20 cellular contexts compared by ENCODE assay signal in the genomic region with DNA sequence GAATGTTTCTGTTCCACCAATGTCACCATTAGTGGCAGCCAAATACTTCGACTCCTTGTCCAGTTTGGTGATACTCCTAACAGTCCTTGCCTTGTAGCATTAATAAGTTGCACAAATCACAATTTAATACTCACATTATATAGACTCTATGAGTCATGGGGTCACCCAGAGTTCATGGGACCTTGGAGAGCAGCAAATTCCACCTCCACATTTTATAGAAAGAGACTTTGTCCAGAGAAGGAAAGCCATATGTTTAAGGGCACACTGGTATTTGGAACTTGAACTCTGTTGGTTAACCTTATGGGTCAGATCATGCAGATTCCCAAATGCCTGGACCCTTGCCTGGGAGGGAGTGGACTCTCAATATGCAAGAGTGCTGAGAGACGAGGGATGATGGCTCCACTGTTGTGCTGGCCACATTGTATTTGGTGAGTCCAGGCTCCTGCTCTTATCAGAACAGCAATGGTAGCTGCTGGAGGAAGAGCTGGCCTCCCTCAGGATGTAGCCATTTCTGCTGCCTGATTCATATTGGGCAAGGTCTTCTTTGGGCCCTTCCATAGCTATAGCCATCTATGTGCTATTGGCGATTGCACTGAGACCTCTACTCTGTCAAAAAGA. TPM values are rescaled to one million over a fixed set of nuclear protein-coding genes. Genes with fewer than 3 reads are reported as not detected.
DNase-seq lines count a peak whose midpoint lies in the region; ATAC-seq, FAIRE-seq and TF ChIP-seq lines count a peak whose summit lies in the region.
"Had no signal": no experiment of that assay in that cellular context is flagged by ENCODE, and none has a peak within 500 bp of the region (broad histone marks: within the 10 kb centered on the region; RNA-seq: fewer than 3 reads in every experiment).

No MANE protein-coding gene starts in this region.

- no peaks in the 10 kb centered on the region for H3K9me3 ChIP-seq in small intestine (ENCODE audit: control insufficient read depth, low read depth)
- H3K9me3 ChIP-seq: Peyer's patch, stomach had no signal

- no peak overlapping the region for H3K4me3 ChIP-seq in epithelial cell of esophagus (ENCODE audit: low read length)
- H3K4me3 ChIP-seq in small intestine (ENCODE audit: low read depth in 1 of 2, low read length in 2 of 2), result no peak overlapping the region
- H3K4me3 ChIP-seq: coronary artery, neural progenitor cell, Peyer's patch, stomach had no signal

- no peak for FAIRE-seq in small intestine (lab: Jason Lieb, UNC)

- no peak overlapping the region for H3K27ac ChIP-seq in small intestine (ENCODE audit: low read depth in 1 of 2, low read length in 1 of 2)
- H3K27ac ChIP-seq: coronary artery, neural progenitor cell, Peyer's patch, stomach had no signal

- no peaks in the 10 kb centered on the region for H3K4me1 ChIP-seq in small intestine (ENCODE audit: control insufficient read depth in 2 of 2, insufficient read depth in 1 of 2, low read depth in 1 of 2, low read length in 1 of 2)
- H3K4me1 ChIP-seq: neural progenitor cell, Peyer's patch, stomach had no signal

- 75 to 84% (median 82%) methylated on average over 3 of the region's 3 CpGs for WGBS in small intestine, 3 donors

- no peaks in the 10 kb centered on the region for H3K27me3 ChIP-seq in small intestine (ENCODE audit: control insufficient read depth in 2 of 2, insufficient read depth in 2 of 2, low read length in 2 of 2)
- H3K27me3 ChIP-seq: neural progenitor cell, Peyer's patch, stomach had no signal

- ATAC-seq in GM18520 (IDR thresholded peaks at IDR 0.05; ENCODE audit: unreplicated experiment) (no peak), HG03442 (IDR thresholded peaks at IDR 0.05; ENCODE audit: unreplicated experiment) (no peak)
- ATAC-seq: activated naive CD4-positive, alpha-beta T cell treated with anti-CD3 and anti-CD28 coated beads, Interleukin-2, amount 50 U/mL, for 72 hours had no signal

- TF ChIP-seq CTCF in epithelial cell of esophagus (IDR thresholded peaks at IDR 0.05; ENCODE audit: insufficient read depth, low read depth, low read length, missing control alignments), result no peak

- DNase-seq in DMS53 (lab: John Stamatoyannopoulos, UW) (peak; percentile 34), DMS53 treated with DMSO at 0.1 percent for 48 hours (lab: John Stamatoyannopoulos, UW; ENCODE audit: unreplicated experiment) (no peak), RPMI7951 (ENCODE audit: low read depth) (peak; percentile 52), epithelial cell of esophagus (ENCODE audit: low read depth) (peak; percentile 40), small intestine (peak; percentile 15), NCI-H146 (lab: John Stamatoyannopoulos, UW) (no peak)
- DNase-seq: 8988T; activated CD8-positive, alpha-beta memory T cell treated with anti-CD3 and anti-CD28 coated beads, Interleukin-2, amount 50 U/mL, for 4 hours; COR-L47; mesendoderm; NCI-H1417 treated with DMSO at 0.1 percent for 48 hours; NCI-H524; Peyer's patch; stomach; T-helper 1 cell had no signal

- no peaks in the 10 kb centered on the region for H3K36me3 ChIP-seq in small intestine (ENCODE audit: control insufficient read depth in 2 of 2, insufficient read depth in 2 of 2, low read length in 2 of 2)
- H3K36me3 ChIP-seq: neural progenitor cell, Peyer's patch, stomach had no signal

RNA-seq across cellular contexts. Expression of a gene that starts 30.6 kb away (rescaled TPM):
- 4.9 and 5.2 TPM in 2 replicates for total RNA-seq in RPMI7951 (2014; rRNA removed; shearing (Covaris generic))
- polyA plus RNA-seq in small intestine, result 1 to 10 TPM in 1 of 3 donors, under 1 TPM in 2; 0.22 to 2.5 (median 0.27) TPM

Comparison
In these comparisons a context has a peak if more than half of its experiments do, and no peak if none do; other contexts are left out.
1. DNase-seq: peak in DMS53 (single experiment), RPMI7951 (single experiment), epithelial cell of esophagus (single experiment) and small intestine (single experiment); none in DMS53 treated with DMSO at 0.1 percent for 48 hours (single experiment) and NCI-H146 (single experiment).